In the genomic region with DNA sequence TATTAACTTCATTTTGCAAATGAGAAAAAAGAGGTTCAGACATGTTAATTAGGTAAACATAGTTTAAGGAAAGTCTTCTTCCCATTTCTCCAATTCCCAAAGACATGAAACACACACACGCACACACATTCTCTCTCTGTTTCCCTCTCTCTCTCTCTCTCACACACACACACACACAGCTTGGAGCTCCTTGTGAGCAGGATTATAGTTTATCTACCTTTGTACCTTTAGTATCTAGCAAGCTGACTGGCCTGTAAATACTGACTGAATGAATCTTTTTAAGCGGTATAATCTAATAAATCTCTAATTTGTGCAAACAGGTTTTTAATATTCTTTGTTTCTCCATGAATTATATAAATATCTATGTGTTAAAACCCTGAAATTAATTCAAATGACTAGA, we compare ENCODE assay signal across 20 cellular contexts.
DNase-seq lines count a peak whose midpoint lies in the region; ATAC-seq, FAIRE-seq and TF ChIP-seq lines count a peak whose summit lies in the region.
"Had no signal": no experiment of that assay in that cellular context is flagged by ENCODE, and none has a peak within 500 bp of the region (broad histone marks: within the 10 kb centered on the region; RNA-seq: fewer than 3 reads in every experiment).

No MANE protein-coding gene starts in this region.

- POLR2A ChIA-PET in A549 (lab: Yijun Ruan, JAX) (interaction anchor here (1.1 to 1.9 kb wide), 2 partner anchors 23 to 74 kb away, joined by 4 read pairs; partner anchors contain the start of gene UACA), Panc1 (lab: Charles Lee) (no interaction called here), endothelial cell of umbilical vein (lab: Charles Lee) (interaction anchor here (1.6 kb wide), 1 partner anchor 11 kb away, joined by 7 read pairs; no protein-coding TSS in a partner anchor)

- DNase-seq in A549 (ENCODE audit: low read depth in 1 of 2, low spot score in 1 of 2) (no peak), Panc1 (ENCODE audit: low read depth, low spot score) (no peak), endothelial cell of umbilical vein (ENCODE audit: low read depth, low spot score) (no peak), foreskin fibroblast (no peak), aorta (no peak), mucosa of gallbladder (ENCODE audit: low spot score) (no peak), H9 (no peak)
- DNase-seq: 8988T; CD8-positive, alpha-beta memory T cell; GF-D8; HCEC 1CT; MV-4-11; NCI-H1105 treated with DMSO at 0.1 percent for 48 hours; NCI-H2081 treated with DMSO at 0.1 percent for 48 hours; NCI-H2171 treated with DMSO at 0.1 percent for 48 hours; NCI-H526; SJCRH30 had no signal

- no peak for ATAC-seq in A549
- no peak for ATAC-seq in Panc1
- no peak for ATAC-seq in aorta (ENCODE audit: low FRiP score)
- ATAC-seq: GM23338 had no signal

- TF ChIP-seq POLR2A in A549 (IDR thresholded peaks at IDR 0.05; ENCODE audit: low read length) (no peak), endothelial cell of umbilical vein (IDR thresholded peaks at IDR 0.05; ENCODE audit: low read depth, low read length) (no peak)

- H3K56ac ChIP-seq in H9 (ENCODE audit: insufficient read length, low read depth, low read length): no peak overlapping the region

- no peak overlapping the region for H2BK12ac ChIP-seq in H9 (ENCODE audit: insufficient read length, low read depth, low read length)

- no peak overlapping the region for H3K14ac ChIP-seq in H9 (ENCODE audit: insufficient read depth, low read length)

- no peak overlapping the region for H3K18ac ChIP-seq in H9 (ENCODE audit: insufficient read length, low read depth, low read length)

- H2BK15ac ChIP-seq in H9 (ENCODE audit: low read depth, low read length): no peak overlapping the region

- H4K5ac ChIP-seq in H9 (ENCODE audit: insufficient read length, low read depth, low read length): no peak overlapping the region

- no peak overlapping the region for H2BK5ac ChIP-seq in H9 (ENCODE audit: insufficient read length, low read length)

- 0 out of 6 replicates have a peak overlapping the region, but pooled peaks of 1 of the 2 experiments have one; percentile 11 for H3K27ac ChIP-seq in A549
- peak overlapping the region; percentile 53; the same call in 1 of the 2 replicates for H3K27ac ChIP-seq in Panc1 (ENCODE audit: low read length)
- peak overlapping the region; percentile 67 for H3K27ac ChIP-seq in endothelial cell of umbilical vein (ENCODE audit: insufficient read depth, low read depth, low read length)
- no peak overlapping the region for H3K27ac ChIP-seq in aorta (ENCODE audit: low read depth in 1 of 2, low read length in 2 of 2)
- no peak overlapping the region for H3K27ac ChIP-seq in H9 (ENCODE audit: insufficient read length, low read depth, low read length)
- H3K27ac ChIP-seq: C4-2B, SJCRH30 had no signal

- no peaks in the 10 kb centered on the region for H3K27me3 ChIP-seq in Panc1 (ENCODE audit: control insufficient read depth, insufficient read depth, low read length)
- H3K27me3 ChIP-seq in endothelial cell of umbilical vein (ENCODE audit: control insufficient read depth in 2 of 2, insufficient read depth in 2 of 2, low read length in 2 of 2): no peaks in the 10 kb centered on the region
- no peaks in the 10 kb centered on the region for H3K27me3 ChIP-seq in aorta (ENCODE audit: control insufficient read depth in 1 of 2, insufficient read depth in 2 of 2, low read length in 1 of 2)
- H3K27me3 ChIP-seq in H9 (ENCODE audit: insufficient read depth, low read length): no peaks in the 10 kb centered on the region
- H3K27me3 ChIP-seq: SJCRH30 had no signal

- no peak overlapping the region for H3T11ph ChIP-seq in H9 (ENCODE audit: low read length)

- no peak overlapping the region for H3K4ac ChIP-seq in H9 (ENCODE audit: low read depth, low read length)

- FAIRE-seq in A549 (lab: Jason Lieb, UNC): peak; percentile 91
- FAIRE-seq in endothelial cell of umbilical vein (lab: Jason Lieb, UNC): no peak

- no peak overlapping the region for H4K91ac ChIP-seq in H9 (ENCODE audit: insufficient read length, low read depth, low read length)

- H3K4me1 Mint-ChIP-seq in nephron: peaks cover 42% of the 10 kb centered on the region
- H3K4me1 Mint-ChIP-seq in H9: peaks cover 3 to 9% of the 10 kb centered on the region in 2 experiments; a peak in 3 of 4 replicates
- H3K4me1 Mint-ChIP-seq: CD8-positive, alpha-beta memory T cell had no signal

- no peaks in the 10 kb centered on the region for H3K23me2 ChIP-seq in H9 (ENCODE audit: insufficient read length, low read depth, low read length, poor library complexity, severe bottlenecking)

- no peak for TF ChIP-seq EP300 in A549 (IDR thresholded peaks at IDR 0.05)

- no peak overlapping the region for H2AFZ ChIP-seq in endothelial cell of umbilical vein (ENCODE audit: low read depth, low read length)
- no peak overlapping the region for H2AFZ ChIP-seq in H9 (ENCODE audit: low read length)
- H2AFZ ChIP-seq: GM23338 had no signal

- BruUV-seq in Panc1 (replicated peaks; lab: Mats Ljungman, UMichigan) (no TSS peak), endothelial cell of umbilical vein (replicated peaks; lab: Mats Ljungman, UMichigan) (no TSS peak)

- CTCF ChIA-PET in A549 (lab: Yijun Ruan, JAX) (interaction anchor here (0.8 to 6.2 kb wide), 5 partner anchors 26 to 185 kb away, joined by 3 to 39 read pairs (median 3); no protein-coding TSS in a partner anchor), Panc1 (lab: Charles Lee) (no interaction called here), endothelial cell of umbilical vein (lab: Charles Lee) (interaction anchor here (1.5 to 2.9 kb wide), 7 partner anchors 11 to 185 kb away, joined by 3 to 44 read pairs (median 8); no protein-coding TSS in a partner anchor)

- H3K23ac ChIP-seq in H9 (ENCODE audit: insufficient read length, low read depth, low read length): no peak overlapping the region

- H2BK20ac ChIP-seq in H9 (ENCODE audit: low read depth, low read length, poor library complexity, severe bottlenecking): no peak overlapping the region

- 92% methylated on average over 2 of the region's 2 CpGs for WGBS in A549 (ENCODE audit: missing lambda C conversion rate)
- 94 to 97% methylated on average over 2 of the region's 2 CpGs for WGBS in aorta, 2 donors
- WGBS in H9 (ENCODE audit: extremely low coverage, insufficient read length, low lambda C conversion rate): no CpG with 5 or more reads among the region's 2 CpGs

- no peaks in the 10 kb centered on the region for H3K79me1 ChIP-seq in H9 (ENCODE audit: insufficient read depth, low read depth, low read length, poor library complexity, severe bottlenecking)

- no peak overlapping the region for H2BK120ac ChIP-seq in H9 (ENCODE audit: low read depth, low read length, poor library complexity, severe bottlenecking)

- H3K27ac Mint-ChIP-seq in nephron (peak overlapping the region; percentile 30 to 61 (median 43)), H9 (peak overlapping the region in 1 of 3 experiments; percentile 7; a peak in 1 of 7 replicates)
- H3K27ac Mint-ChIP-seq: CD8-positive, alpha-beta memory T cell; GM23338 had no signal

- H3K36me3 Mint-ChIP-seq in nephron (ENCODE audit: low read depth) (peaks cover 4% of the 10 kb centered on the region), H9 (ENCODE audit: insufficient read depth in 1 of 3, low read depth in 3 of 3) (peaks cover 0 to 6% (median 0%) of the 10 kb centered on the region in 3 experiments; a peak in 3 of 7 replicates)

- dilution Hi-C loops in endothelial cell of umbilical vein (cut with MboI; ENCODE audit: extremely low pct_ligation_motif_present, low sequenced_read_pairs): no loop called here

- no peak overlapping the region for H2AK5ac ChIP-seq in H9 (ENCODE audit: insufficient read length, low read length)

- H3K9me3 ChIP-seq in A549 (no peaks in the 10 kb centered on the region), Panc1 (ENCODE audit: control insufficient read depth, insufficient read depth, low read depth, low read length) (no peaks in the 10 kb centered on the region), endothelial cell of umbilical vein (replicated peaks; ENCODE audit: control insufficient read depth, insufficient read depth, low read length) (no peaks in the 10 kb centered on the region), aorta (ENCODE audit: control insufficient read depth, low read length) (no peaks in the 10 kb centered on the region), H9 (ENCODE audit: control insufficient read depth, low read depth, low read length) (no peaks in the 10 kb centered on the region)
- H3K9me3 ChIP-seq: SJCRH30 had no signal

- intact Hi-C loops in Panc1 (cut with micrococcal nuclease; ENCODE audit: unreplicated experiment): no loop called here
- intact Hi-C loops in endothelial cell of umbilical vein (cut with micrococcal nuclease): loop anchor here (2.0 kb wide), 1 partner anchor 73 kb away; the partner anchor contains the start of gene UACA
- intact Hi-C loops in aorta (cut with DNase I): no loop called here

- H4K20me1 ChIP-seq in endothelial cell of umbilical vein (replicated peaks; ENCODE audit: control insufficient read depth, extremely low read depth, insufficient read depth, low read length) (no peaks in the 10 kb centered on the region), H9 (ENCODE audit: control insufficient read depth, insufficient read depth, insufficient read length) (no peaks in the 10 kb centered on the region)

- no peak for TF ChIP-seq RAD21 in A549 (conservative IDR thresholded peaks at IDR 0.05 in 1 of 2, IDR thresholded peaks at IDR 0.05 in 1 of 2)

- TF ChIP-seq CTCF in A549 (IDR thresholded peaks at IDR 0.05): no peak
- no peak for TF ChIP-seq CTCF in Panc1 (IDR thresholded peaks at IDR 0.05)
- no peak for TF ChIP-seq CTCF in endothelial cell of umbilical vein (IDR thresholded peaks at IDR 0.05; ENCODE audit: extremely low read depth in 1 of 2, insufficient read depth in 1 of 2, low read depth in 1 of 2, low read length in 2 of 2)
- TF ChIP-seq CTCF in nephron (IDR thresholded peaks at IDR 0.05; ENCODE audit: unreplicated experiment in 3 of 3): no peak
- no peak for TF ChIP-seq CTCF in foreskin fibroblast (IDR thresholded peaks at IDR 0.05; ENCODE audit: low read depth, low read length)
- no peak for TF ChIP-seq CTCF in H9 (conservative IDR thresholded peaks at IDR 0.05)

- H3K27me3 Mint-ChIP-seq in nephron (ENCODE audit: low read depth): no peaks in the 10 kb centered on the region
- no peaks in the 10 kb centered on the region for H3K27me3 Mint-ChIP-seq in H9 (ENCODE audit: low read depth)

- peaks cover 35% of the 10 kb centered on the region for H3K4me1 ChIP-seq in A549
- H3K4me1 ChIP-seq in Panc1 (ENCODE audit: control insufficient read depth, insufficient read depth, low read length): peaks cover 28% of the 10 kb centered on the region
- peaks cover 42% of the 10 kb centered on the region for H3K4me1 ChIP-seq in endothelial cell of umbilical vein (ENCODE audit: control insufficient read depth, extremely low read depth, insufficient read depth, low read length)
- H3K4me1 ChIP-seq in aorta (ENCODE audit: control insufficient read depth in 1 of 2, insufficient read depth in 2 of 2, low read length in 2 of 2): no peaks in the 10 kb centered on the region
- peaks cover 2% of the 10 kb centered on the region; the same call in 1 of the 2 replicates for H3K4me1 ChIP-seq in H9 (ENCODE audit: insufficient read depth, low read length)

- no peak overlapping the region for H4K8ac ChIP-seq in H9 (replicated peaks; ENCODE audit: insufficient read length, low read depth, low read length)

- H3K9me3 Mint-ChIP-seq in nephron: no peaks in the 10 kb centered on the region
- H3K9me3 Mint-ChIP-seq in H9: no peaks in the 10 kb centered on the region
- H3K9me3 Mint-ChIP-seq: CD8-positive, alpha-beta memory T cell; GM23338 had no signal

- H3K9ac ChIP-seq in endothelial cell of umbilical vein (replicated peaks; ENCODE audit: extremely low read depth, insufficient read depth, low read length) (peak overlapping the region; percentile 24), H9 (ENCODE audit: extremely low read depth, insufficient read length, low read length) (no peak overlapping the region)

- H3K36me3 ChIP-seq in Panc1 (ENCODE audit: control insufficient read depth, insufficient read depth, low read length) (peaks cover 52% of the 10 kb centered on the region), endothelial cell of umbilical vein (ENCODE audit: control insufficient read depth in 2 of 2, extremely low read depth in 1 of 2, insufficient read depth in 2 of 2, low read length in 2 of 2) (peaks cover 5 to 41% of the 10 kb centered on the region in 2 experiments), aorta (ENCODE audit: control insufficient read depth in 1 of 2, insufficient read depth in 2 of 2, low read length in 1 of 2) (no peaks in the 10 kb centered on the region)

- H3K4me3 Mint-ChIP-seq in nephron: no peak overlapping the region
- H3K4me3 Mint-ChIP-seq in H9: no peak overlapping the region
- H3K4me3 Mint-ChIP-seq: CD8-positive, alpha-beta memory T cell; GM23338 had no signal

- H3K4me2 ChIP-seq in A549 (peak overlapping the region; percentile 65; the same call in 2 of the 3 replicates), endothelial cell of umbilical vein (ENCODE audit: insufficient read depth, low read length) (peak overlapping the region; percentile 91), H9 (ENCODE audit: insufficient read depth, insufficient read length, low read length) (no peak overlapping the region)
- H3K4me2 ChIP-seq: GM23338 had no signal

- in situ Hi-C loops in Panc1 (cut with HindIII; ENCODE audit: low pct_unique_long_range_greater_than_20kb, low sequenced_read_pairs): no loop called here

- H3K79me2 ChIP-seq in endothelial cell of umbilical vein (ENCODE audit: control insufficient read depth, insufficient read depth, low read length) (peaks cover 27% of the 10 kb centered on the region), H9 (ENCODE audit: insufficient read depth, low read length) (no peaks in the 10 kb centered on the region)

- H3K9me1 ChIP-seq in endothelial cell of umbilical vein (replicated peaks; ENCODE audit: control insufficient read depth, extremely low read depth, insufficient read depth, low read length): no peaks in the 10 kb centered on the region

- H3K4me3 ChIP-seq in A549 (no peak overlapping the region), Panc1 (ENCODE audit: low read depth in 2 of 2, low read length in 2 of 2) (no peak overlapping the region), endothelial cell of umbilical vein (replicated peaks in 1 of 3; ENCODE audit: insufficient read depth in 1 of 3, low read depth in 1 of 3, low read length in 3 of 3) (no peak overlapping the region), foreskin fibroblast (ENCODE audit: low read depth in 1 of 2, low read length in 2 of 2) (no peak overlapping the region), aorta (ENCODE audit: low read length in 2 of 2) (no peak overlapping the region)
- H3K4me3 ChIP-seq: GM23338, SJCRH30 had no signal

Comparison
In these comparisons a context has a peak if more than half of its experiments do, and no peak if none do; other contexts are left out.
1. H3K27ac ChIP-seq: peak in Panc1 (single experiment) and endothelial cell of umbilical vein (single experiment); none in aorta (0 of 2) and H9 (single experiment).